1 cellular context compared by ENCODE assay signal in the genomic region with DNA sequence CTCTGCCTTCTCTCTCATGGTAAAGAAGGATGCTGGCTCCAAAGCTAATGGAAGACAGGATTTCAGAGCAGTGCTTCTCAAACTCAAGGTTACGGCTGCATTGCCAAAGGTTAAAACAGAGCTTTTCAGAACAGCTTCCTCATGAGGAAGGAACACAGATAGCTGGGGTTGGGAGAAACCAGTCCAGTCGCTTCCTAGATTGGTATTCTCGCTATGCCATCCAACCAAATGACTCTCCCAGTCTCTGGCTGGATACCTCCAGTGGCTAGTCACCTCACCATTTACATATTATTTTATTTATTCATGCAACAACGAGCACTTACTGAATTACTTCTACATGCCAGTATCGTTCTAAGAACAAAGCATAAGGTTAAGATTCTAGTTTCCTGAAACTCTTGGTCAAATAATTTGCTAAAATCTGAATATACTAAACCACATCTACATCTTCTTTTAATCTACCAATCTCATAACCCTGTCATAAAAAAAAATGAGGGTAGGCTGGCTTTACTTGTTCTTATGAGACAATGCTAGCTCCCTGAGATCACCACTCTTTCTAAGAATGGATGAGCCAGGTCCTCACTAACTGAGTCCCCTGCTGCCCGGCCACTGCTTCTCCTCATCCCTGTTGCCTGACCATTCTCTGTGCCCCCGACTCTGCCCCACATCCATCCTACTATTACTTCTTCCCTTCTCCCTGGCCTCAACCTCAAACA.
TF ChIP-seq lines count a peak whose summit lies in the region.

No MANE protein-coding gene starts in this region.

TF ChIP-seq in liver, 16 proteins besides CTCF, POLR2A, EP300 and RAD21 (continued from another document):
- no peak for TF ChIP-seq ZBTB33 (IDR thresholded peaks at IDR 0.05)
